ENCODE assay signal across 13 cellular contexts in genomic region chr1:107949467-107950253, GRCh38.
DNase-seq lines count a peak whose midpoint lies in the region; ATAC-seq and TF ChIP-seq lines count a peak whose summit lies in the region.
"Had no signal": no experiment of that assay in that cellular context is flagged by ENCODE, and none has a peak within 500 bp of the region (broad histone marks: within the 10 kb centered on the region; RNA-seq: fewer than 3 reads in every experiment).

No MANE protein-coding gene starts in this region.

- peak; percentile 24 for DNase-seq in OCI-M1 (lab: John Stamatoyannopoulos, UW)
- DNase-seq in NCI-H2029 (lab: John Stamatoyannopoulos, UW), result no peak
- DNase-seq in NCI-H345 treated with DMSO at 0.1 percent for 48 hours (lab: John Stamatoyannopoulos, UW; ENCODE audit: unreplicated experiment), result no peak
- DNase-seq in NCI-H1436 (lab: John Stamatoyannopoulos, UW), result no peak
- DNase-seq: head of caudate nucleus, Kasumi-1, NCI-H82, retina had no signal

- no peak for TF ChIP-seq POLR2A in GM18505 (IDR thresholded peaks at IDR 0.05; ENCODE audit: borderline replicate concordance, extremely low read depth, insufficient read depth, insufficient read length)

- ATAC-seq in GM18505 (IDR thresholded peaks at IDR 0.05; ENCODE audit: unreplicated experiment), result peak; percentile 80
- peak; percentile 78 for ATAC-seq in GM19397 (IDR thresholded peaks at IDR 0.05; ENCODE audit: unreplicated experiment)
- ATAC-seq in HG02885 (IDR thresholded peaks at IDR 0.05; ENCODE audit: poor library complexity, unreplicated experiment), result peak; percentile 92
- ATAC-seq in HG03460 (IDR thresholded peaks at IDR 0.05; ENCODE audit: unreplicated experiment), result no peak
- ATAC-seq: HCT116 had no signal
